Comparison of ENCODE assay signal across 22 cellular contexts in the genomic region with DNA sequence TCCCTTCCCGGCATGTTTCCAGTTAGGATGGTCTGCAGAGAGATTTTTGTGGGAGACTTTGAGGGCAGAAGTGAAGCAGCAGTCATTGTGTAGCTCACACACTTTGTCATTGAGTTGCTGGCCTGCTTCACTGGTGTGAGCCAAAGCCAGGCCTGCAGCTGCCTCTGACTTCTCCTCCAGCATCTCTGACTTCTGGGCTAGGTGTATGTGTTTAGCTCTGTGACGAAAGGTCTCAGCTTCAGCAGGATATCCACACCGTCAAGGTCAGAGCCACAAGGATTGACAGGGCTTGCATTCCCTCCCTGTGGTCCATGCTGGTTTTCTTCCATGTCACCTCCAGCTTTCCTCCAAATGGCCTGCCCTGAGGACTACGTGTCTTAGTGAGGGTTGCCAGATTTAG. TPM values are rescaled to one million over a fixed set of nuclear protein-coding genes. Genes with fewer than 3 reads are reported as not detected.
DNase-seq lines count a peak whose midpoint lies in the region; ATAC-seq, FAIRE-seq and TF ChIP-seq lines count a peak whose summit lies in the region.
"Had no signal": no experiment of that assay in that cellular context is flagged by ENCODE, and none has a peak within 500 bp of the region (broad histone marks: within the 10 kb centered on the region; RNA-seq: fewer than 3 reads in every experiment).

No MANE protein-coding gene starts in this region.

- CTCF ChIA-PET in SK-N-SH (lab: Yijun Ruan, JAX) = interaction anchor here (1.5 kb wide), 1 partner anchor 10 kb away, joined by 5 read pairs; no protein-coding TSS in a partner anchor

- H3K4me2 ChIP-seq in GM23338 = no peak overlapping the region
- no peak overlapping the region for H3K4me2 ChIP-seq in hepatocyte
- no peak overlapping the region for H3K4me2 ChIP-seq in SK-N-SH
- H3K4me2 ChIP-seq: BLaER1 had no signal

- WGBS in heart right ventricle, 2 donors = 70 to 71% methylated on average over 4 of the region's 4 CpGs
- 88% methylated on average over 4 of the region's 4 CpGs for WGBS in hepatocyte (ENCODE audit: low lambda C conversion rate, missing lambda C conversion rate)
- WGBS in SK-N-SH (ENCODE audit: low lambda C conversion rate) = 88% methylated on average over 4 of the region's 4 CpGs

- no peak overlapping the region for H3K4me3 ChIP-seq in GM23338
- no peak overlapping the region for H3K4me3 ChIP-seq in bronchial epithelial cell (ENCODE audit: low read depth, low read length)
- no peak overlapping the region for H3K4me3 ChIP-seq in lower lobe of right lung
- no peak overlapping the region for H3K4me3 ChIP-seq in gastrocnemius medialis
- H3K4me3 ChIP-seq in heart right ventricle = no peak overlapping the region
- H3K4me3 ChIP-seq in hepatocyte = no peak overlapping the region
- no peak overlapping the region for H3K4me3 ChIP-seq in SK-N-SH (ENCODE audit: low read depth in 2 of 2, low read length in 1 of 2)
- H3K4me3 ChIP-seq: BLaER1, HAP-1 had no signal

- no peak for TF ChIP-seq RAD21 in SK-N-SH (IDR thresholded peaks at IDR 0.05; ENCODE audit: low read length)

- H3K4me1 Mint-ChIP-seq in GM23338 = peaks cover 15% of the 10 kb centered on the region
- H3K4me1 Mint-ChIP-seq: B cell; CD4-positive, CD25-positive, alpha-beta regulatory T cell had no signal

- FAIRE-seq in bronchial epithelial cell (lab: Jason Lieb, UNC) = peak; percentile 66
- FAIRE-seq: A204.1, G401.6, GM12892 had no signal

- no peaks in the 10 kb centered on the region for H4K20me1 ChIP-seq in GM23338 (replicated peaks; ENCODE audit: insufficient read depth)
- H4K20me1 ChIP-seq in hepatocyte (ENCODE audit: insufficient read depth, poor library complexity, severe bottlenecking) = no peaks in the 10 kb centered on the region
- H4K20me1 ChIP-seq in SK-N-SH (ENCODE audit: insufficient read depth) = no peaks in the 10 kb centered on the region
- H4K20me1 ChIP-seq: BLaER1 had no signal

- in situ Hi-C loops in gastrocnemius medialis (cut with MboI; ENCODE audit: low sequenced_read_pairs in 4 of 4) = no loop called here

- H3K27ac ChIP-seq in GM23338 (ENCODE audit: low read depth) (no peak overlapping the region), lower lobe of right lung (peak overlapping the region; percentile 2), gastrocnemius medialis (peak overlapping the region; percentile 22 to 82 (median 54)), heart right ventricle (no peak overlapping the region), hepatocyte (no peak overlapping the region), SK-N-SH (ENCODE audit: low read depth in 2 of 2, low read length in 1 of 2) (no peak overlapping the region)
- H3K27ac ChIP-seq: 22Rv1, BLaER1, C4-2B had no signal

- H3K9me3 ChIP-seq in lower lobe of right lung = no peaks in the 10 kb centered on the region
- H3K9me3 ChIP-seq in gastrocnemius medialis = no peaks in the 10 kb centered on the region
- no peaks in the 10 kb centered on the region for H3K9me3 ChIP-seq in heart right ventricle
- no peaks in the 10 kb centered on the region for H3K9me3 ChIP-seq in hepatocyte (ENCODE audit: low read depth)
- H3K9me3 ChIP-seq in SK-N-SH = no peaks in the 10 kb centered on the region
- H3K9me3 ChIP-seq: BLaER1, Caco-2, HAP-1 had no signal

- no peak overlapping the region for H3K4me3 Mint-ChIP-seq in GM23338
- H3K4me3 Mint-ChIP-seq: B cell; CD4-positive, CD25-positive, alpha-beta regulatory T cell; CD8-positive, alpha-beta T cell; HFFc6 had no signal

- no peak for TF ChIP-seq POLR2A in gastrocnemius medialis (IDR thresholded peaks at IDR 0.05)

- peaks cover 5% of the 10 kb centered on the region for H3K27me3 Mint-ChIP-seq in GM23338 (ENCODE audit: insufficient read depth, low read depth, poor library complexity)
- H3K27me3 Mint-ChIP-seq: B cell had no signal

- ATAC-seq in GM23338 (no peak), lower lobe of right lung (no peak), gastrocnemius medialis (no peak), heart right ventricle (no peak)
- ATAC-seq: CD8-positive, alpha-beta T cell had no signal

- POLR2A ChIA-PET in SK-N-SH (lab: Yijun Ruan, JAX) = no interaction called here

- intact Hi-C loops in lower lobe of right lung (cut with DNase I) (no loop called here), gastrocnemius medialis (cut with DNase I; ENCODE audit: low total_unique reads) (no loop called here), heart right ventricle (cut with DNase I) (no loop called here)

- H2AFZ ChIP-seq in GM23338 (peak overlapping the region; percentile 66; the same call in 1 of the 2 replicates), hepatocyte (no peak overlapping the region), SK-N-SH (ENCODE audit: low read depth) (no peak overlapping the region)

- no peak for DNase-seq in GM23338 (ENCODE audit: low spot score)
- no peak for DNase-seq in bronchial epithelial cell (ENCODE audit: low read depth)
- no peak for DNase-seq in lower lobe of right lung
- DNase-seq in gastrocnemius medialis = no peak
- DNase-seq in heart right ventricle = no peak
- DNase-seq in hepatocyte (ENCODE audit: low spot score) = no peak
- no peak for DNase-seq in midbrain (lab: John Stamatoyannopoulos, UW)
- DNase-seq in SK-N-SH = no peak
- DNase-seq: Caco-2; CD4-positive, CD25-positive, alpha-beta regulatory T cell; CD8-positive, alpha-beta T cell; DMS153; DND-41; HFFc6 had no signal

- H3K9me2 ChIP-seq in GM23338 (ENCODE audit: insufficient read depth) (no peaks in the 10 kb centered on the region), hepatocyte (replicated peaks; ENCODE audit: insufficient read depth) (no peaks in the 10 kb centered on the region), SK-N-SH (no peaks in the 10 kb centered on the region)

- H3K9me3 Mint-ChIP-seq in GM23338 = no peaks in the 10 kb centered on the region
- H3K9me3 Mint-ChIP-seq: CD8-positive, alpha-beta T cell; HFFc6 had no signal

- H3K27me3 ChIP-seq in GM23338 (ENCODE audit: insufficient read depth) (no peaks in the 10 kb centered on the region), bronchial epithelial cell (ENCODE audit: control insufficient read depth, insufficient read depth, low read length) (no peaks in the 10 kb centered on the region), lower lobe of right lung (ENCODE audit: low read depth) (no peaks in the 10 kb centered on the region), gastrocnemius medialis (no peaks in the 10 kb centered on the region), heart right ventricle (no peaks in the 10 kb centered on the region), hepatocyte (no peaks in the 10 kb centered on the region), SK-N-SH (ENCODE audit: insufficient read depth) (no peaks in the 10 kb centered on the region)
- H3K27me3 ChIP-seq: BLaER1 had no signal

- no peaks in the 10 kb centered on the region for H3K79me2 ChIP-seq in GM23338 (replicated peaks; ENCODE audit: insufficient read depth)
- H3K79me2 ChIP-seq in hepatocyte = no peaks in the 10 kb centered on the region
- H3K79me2 ChIP-seq in SK-N-SH (ENCODE audit: insufficient read depth) = no peaks in the 10 kb centered on the region

- no peaks in the 10 kb centered on the region for H3K4me1 ChIP-seq in GM23338 (ENCODE audit: insufficient read depth)
- peaks cover 4% of the 10 kb centered on the region for H3K4me1 ChIP-seq in lower lobe of right lung
- H3K4me1 ChIP-seq in gastrocnemius medialis = peaks cover 16 to 28% of the 10 kb centered on the region in 2 donors
- no peaks in the 10 kb centered on the region for H3K4me1 ChIP-seq in heart right ventricle
- H3K4me1 ChIP-seq in hepatocyte (ENCODE audit: insufficient read depth) = peaks cover 3% of the 10 kb centered on the region
- no peaks in the 10 kb centered on the region for H3K4me1 ChIP-seq in SK-N-SH (ENCODE audit: control insufficient read depth in 1 of 2, insufficient read depth in 2 of 2, low read depth in 1 of 2, low read length in 1 of 2)
- H3K4me1 ChIP-seq: BLaER1, HAP-1 had no signal

- no peak overlapping the region for H3K9ac ChIP-seq in SK-N-SH
- H3K9ac ChIP-seq: BLaER1 had no signal

- no peaks in the 10 kb centered on the region for H3K36me3 Mint-ChIP-seq in GM23338 (ENCODE audit: low read depth)
- H3K36me3 Mint-ChIP-seq: CD4-positive, CD25-positive, alpha-beta regulatory T cell; CD8-positive, alpha-beta T cell had no signal

- no peak overlapping the region for H3K27ac Mint-ChIP-seq in GM23338
- H3K27ac Mint-ChIP-seq: B cell; CD4-positive, CD25-positive, alpha-beta regulatory T cell; CD8-positive, alpha-beta T cell; HFFc6 had no signal

- H3F3A ChIP-seq in GM23338 (replicated peaks; ENCODE audit: low read depth) (no peaks in the 10 kb centered on the region), SK-N-SH (replicated peaks; ENCODE audit: insufficient read depth) (no peaks in the 10 kb centered on the region)

- H3K36me3 ChIP-seq in GM23338 (ENCODE audit: insufficient read depth) (no peaks in the 10 kb centered on the region), bronchial epithelial cell (ENCODE audit: control insufficient read depth, insufficient read depth, low read length) (no peaks in the 10 kb centered on the region), lower lobe of right lung (no peaks in the 10 kb centered on the region), gastrocnemius medialis (no peaks in the 10 kb centered on the region), heart right ventricle (no peaks in the 10 kb centered on the region), hepatocyte (replicated peaks; ENCODE audit: insufficient read depth, low read depth) (no peaks in the 10 kb centered on the region), SK-N-SH (replicated peaks in 1 of 2; ENCODE audit: control insufficient read depth in 1 of 2, insufficient read depth in 2 of 2, low read length in 1 of 2) (no peaks in the 10 kb centered on the region)
- H3K36me3 ChIP-seq: BLaER1, HAP-1 had no signal

- no peak for TF ChIP-seq EP300 in SK-N-SH (IDR thresholded peaks at IDR 0.05; ENCODE audit: borderline replicate concordance in 1 of 2, low read depth in 1 of 2, low read length in 1 of 2)

- TF ChIP-seq CTCF in GM23338 (conservative IDR thresholded peaks at IDR 0.05; ENCODE audit: low read depth in 2 of 2) (no peak), bronchial epithelial cell (IDR thresholded peaks at IDR 0.05; ENCODE audit: insufficient read depth, low read length, severe bottlenecking) (no peak), lower lobe of right lung (IDR thresholded peaks at IDR 0.05) (no peak), gastrocnemius medialis (IDR thresholded peaks at IDR 0.05 in 4 of 5, conservative IDR thresholded peaks at IDR 0.05 in 1 of 5) (no peak), heart right ventricle (IDR thresholded peaks at IDR 0.05) (no peak), hepatocyte (IDR thresholded peaks at IDR 0.05; ENCODE audit: poor library complexity) (no peak), SK-N-SH (IDR thresholded peaks at IDR 0.05) (no peak)

RNA-seq across cellular contexts. Expression of a gene that starts 57.1 kb away (rescaled TPM):
- 16.7 and 17.2 TPM in 2 replicates for total RNA-seq in GM23338 (2014; rRNA removed; shearing (Covaris generic))
- polyA plus RNA-seq in GM23338 (2016; fragmentation: Nextera tagmentation; extraction: Ambion mirVana) = 9.3 and 9.5 TPM in 2 replicates
- 15.8 and 17.5 TPM in 2 replicates for total RNA-seq in bronchial epithelial cell
- total RNA-seq in lower lobe of right lung = 29.9 TPM
- 100 to 1,000 TPM in 1 of 4 donors, 10 to 100 TPM in 3; 43.3 to 115 (median 78.9) TPM for total RNA-seq in gastrocnemius medialis
- 10 to 100 TPM in 5 of 10 donors, 1 to 10 TPM in 5; 8.3 to 16.9 (median 9.8) TPM for total RNA-seq in heart right ventricle
- polyA plus RNA-seq in heart right ventricle = 1 to 10 TPM; 6.2 to 9.0 TPM
- 15.0 and 18.8 TPM in 2 replicates for total RNA-seq in hepatocyte
- polyA plus RNA-seq in hepatocyte = 7.2 and 12.6 TPM in 2 replicates
- 2.5 and 3.6 TPM in 2 replicates for polyA plus RNA-seq in SK-N-SH (2012; rRNA removed)
- polyA plus RNA-seq in SK-N-SH (2012; cell fraction: cytosol; rRNA removed) = 4.7 and 5.1 TPM in 2 replicates
- 1.1 and 3.0 TPM in 2 replicates for polyA plus RNA-seq in SK-N-SH (2012; cell fraction: nucleus; rRNA removed)

Comparison
In these comparisons a context has a peak if more than half of its experiments do, and no peak if none do; other contexts are left out.
1. H3K27ac ChIP-seq: peak in lower lobe of right lung (single experiment) and gastrocnemius medialis (4 of 4); none in GM23338 (single experiment), heart right ventricle (0 of 10), hepatocyte (single experiment) and SK-N-SH (0 of 2).